Comparison of ENCODE assay signal across 14 cellular contexts in the genomic region with DNA sequence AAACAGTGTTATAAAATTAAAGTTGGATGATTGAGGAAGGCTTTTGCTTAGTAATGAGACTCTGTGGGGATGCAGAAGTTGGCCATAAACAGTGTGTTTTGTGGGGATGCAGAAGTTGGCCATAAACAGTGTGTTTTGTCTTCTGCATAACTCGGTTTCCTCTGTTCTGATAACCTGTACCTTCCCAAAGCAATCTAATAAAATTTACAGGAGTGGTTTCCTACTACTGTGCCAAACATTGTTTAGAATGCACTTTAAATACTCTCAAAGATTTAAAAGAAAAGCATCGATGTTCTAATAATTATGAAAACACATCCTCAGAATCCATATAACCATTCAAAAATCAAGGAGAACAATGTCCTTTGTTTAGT.
"Had no signal": no experiment of that assay in that cellular context is flagged by ENCODE, and none has a peak within 500 bp of the region (broad histone marks: within the 10 kb centered on the region; RNA-seq: fewer than 3 reads in every experiment).

No MANE protein-coding gene starts in this region.

- H3K4me1 Mint-ChIP-seq: nephron had no signal

- H3K4me3 Mint-ChIP-seq: dendritic cell treated with granulocyte-macrophage colony-stimulating factor and Interleukin-4, amounts not matched to agents 40 ng/mL and 50 ng/mL, for 4 days; memory B cell; naive B cell; nephron; stimulated activated naive B cell treated with anti-CD40 and anti-IgM and Interleukin-4, amounts not matched to agents 10 μg/mL and 1 μg/mL and 100 μg/mL, for 72 hours; type B pancreatic cell had no signal

- H3K27me3 ChIP-seq: foreskin keratinocyte, stomach had no signal

- H3K27me3 Mint-ChIP-seq: memory B cell; naive B cell; stimulated activated naive B cell treated with anti-CD40 and anti-IgM and Interleukin-4, amounts not matched to agents 10 μg/mL and 1 μg/mL and 100 μg/mL, for 72 hours had no signal

- H3K4me1 ChIP-seq: foreskin keratinocyte, lower lobe of right lung, parathyroid adenoma, prostate gland, stomach had no signal

- FAIRE-seq: urothelium cell line had no signal

- H3K9me3 Mint-ChIP-seq: dendritic cell treated with granulocyte-macrophage colony-stimulating factor and Interleukin-4, amounts not matched to agents 40 ng/mL and 50 ng/mL, for 4 days; memory B cell; naive B cell; nephron; stimulated activated naive B cell treated with anti-CD40 and anti-IgM and Interleukin-4, amounts not matched to agents 10 μg/mL and 1 μg/mL and 100 μg/mL, for 72 hours; type B pancreatic cell had no signal

- H3K36me3 ChIP-seq: lower lobe of right lung, prostate gland, stomach had no signal

- DNase-seq: lower lobe of right lung; stimulated activated CD4-positive, alpha-beta T cell treated with anti-CD3 and anti-CD28 coated beads, Interleukin-2, amount 100 ng/mL, for 24 hours; stimulated activated CD4-positive, alpha-beta T cell treated with anti-CD3 and anti-CD28 coated beads, Interleukin-4, amount 100 ng/mL, for 4 hours; stimulated activated naive B cell treated with anti-CD40 and anti-IgM and Interleukin-4, amounts not matched to agents 10 μg/mL and 1 μg/mL and 100 μg/mL, for 72 hours; stomach had no signal

- H3K4me3 ChIP-seq: lower lobe of right lung, prostate gland, stomach had no signal

- H3K27ac ChIP-seq: foreskin keratinocyte, lower lobe of right lung, parathyroid adenoma, prostate gland, stomach had no signal

- H2AFZ ChIP-seq: parathyroid adenoma had no signal

- H3K9ac ChIP-seq: parathyroid adenoma had no signal

- H3K9me3 ChIP-seq: lower lobe of right lung, prostate gland, stomach had no signal

- ATAC-seq: stimulated activated naive B cell treated with anti-CD40 and anti-IgM and Interleukin-4, amounts not matched to agents 10 μg/mL and 1 μg/mL and 100 μg/mL, for 72 hours had no signal

- H3K79me2 ChIP-seq: parathyroid adenoma had no signal

- H3K36me3 Mint-ChIP-seq: memory B cell; naive B cell; stimulated activated naive B cell treated with anti-CD40 and anti-IgM and Interleukin-4, amounts not matched to agents 10 μg/mL and 1 μg/mL and 100 μg/mL, for 72 hours; type B pancreatic cell had no signal

- H3K27ac Mint-ChIP-seq: dendritic cell treated with granulocyte-macrophage colony-stimulating factor and Interleukin-4, amounts not matched to agents 40 ng/mL and 50 ng/mL, for 4 days; memory B cell; nephron; stimulated activated naive B cell treated with anti-CD40 and anti-IgM and Interleukin-4, amounts not matched to agents 10 μg/mL and 1 μg/mL and 100 μg/mL, for 72 hours; type B pancreatic cell had no signal
